ENCODE assay signal across 9 cellular contexts in the genomic region with DNA sequence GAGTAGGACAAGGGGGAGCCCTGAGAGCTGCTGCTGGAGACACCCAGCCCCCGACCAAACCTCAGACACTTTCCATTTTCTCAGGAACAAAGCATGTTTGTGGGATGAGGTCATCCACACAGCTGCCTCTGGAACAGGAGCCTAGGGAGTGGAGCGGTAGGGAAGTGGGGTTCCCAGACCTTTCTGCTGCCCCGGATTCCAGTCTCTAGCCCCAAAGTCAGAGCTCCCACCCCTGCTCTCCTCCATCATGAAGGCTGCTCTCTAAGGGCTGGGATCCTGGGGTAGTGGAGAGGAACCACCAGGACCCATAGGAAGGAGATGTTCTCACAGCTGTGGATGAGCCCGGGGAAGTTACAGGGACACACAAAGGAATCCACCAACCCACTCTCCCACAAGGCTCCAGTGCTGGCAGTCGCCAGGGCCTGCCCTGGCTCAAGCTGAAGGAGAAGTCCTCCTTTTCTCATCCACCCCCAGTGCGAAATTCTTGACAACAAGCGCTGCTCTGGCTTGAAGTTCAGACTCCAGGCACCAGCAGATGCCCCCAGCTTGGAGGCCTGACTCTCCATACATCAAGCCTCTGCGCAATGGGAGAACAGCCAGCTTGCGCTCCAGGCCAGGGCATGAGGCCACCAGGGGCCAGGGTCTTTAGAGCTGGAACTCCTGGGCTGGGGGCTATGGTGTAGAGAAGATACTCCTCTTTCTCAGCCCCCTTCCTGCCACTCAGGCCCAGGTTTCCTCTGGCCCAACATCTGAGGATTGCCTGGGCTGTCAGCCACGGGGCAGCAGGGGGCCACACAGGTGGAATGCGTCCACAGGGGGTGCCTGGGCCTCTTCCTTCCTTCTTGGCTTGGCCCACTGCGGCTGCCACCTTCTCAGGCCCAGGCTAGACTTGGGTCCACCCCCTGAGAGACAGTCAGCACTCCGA. TPM values are rescaled to one million over a fixed set of nuclear protein-coding genes. Genes with fewer than 3 reads are reported as not detected.
DNase-seq lines count a peak whose midpoint lies in the region; ATAC-seq and TF ChIP-seq lines count a peak whose summit lies in the region.
"Had no signal": no experiment of that assay in that cellular context is flagged by ENCODE, and none has a peak within 500 bp of the region (broad histone marks: within the 10 kb centered on the region; RNA-seq: fewer than 3 reads in every experiment).

No MANE protein-coding gene starts in this region.

- ATAC-seq in GM18520 (IDR thresholded peaks at IDR 0.05; ENCODE audit: unreplicated experiment): no peak

- 54 to 71% methylated on average over 13 of the region's 13 CpGs for WGBS in sigmoid colon, 2 donors

- H3K4me1 Mint-ChIP-seq in activated naive CD8-positive, alpha-beta T cell (ENCODE audit: low read depth): peaks cover 50% of the 10 kb centered on the region

- DNase-seq in HFF-Myc (ENCODE audit: extremely low read depth, low read depth): peak; percentile 75
- peak; percentile 49 for DNase-seq in left ventricle myocardium inferior
- peak; percentile 80 for DNase-seq in sigmoid colon
- no peak for DNase-seq in Karpas-422
- no peak for DNase-seq in NCI-H2196 treated with DMSO at 0.1 percent for 48 hours (lab: John Stamatoyannopoulos, UW; ENCODE audit: unreplicated experiment)
- no peak for DNase-seq in hypothalamus (lab: John Stamatoyannopoulos, UW)

- TF ChIP-seq CTCF in HFF-Myc (IDR thresholded peaks at IDR 0.05; ENCODE audit: low read depth, low read length, missing control alignments): no peak
- TF ChIP-seq CTCF in left ventricle myocardium inferior (IDR thresholded peaks at IDR 0.05; ENCODE audit: borderline replicate concordance): no peak
- no peak for TF ChIP-seq CTCF in sigmoid colon (IDR thresholded peaks at IDR 0.05)

- H3K9me3 Mint-ChIP-seq in activated naive CD8-positive, alpha-beta T cell (ENCODE audit: low read depth): no peaks in the 10 kb centered on the region

- H3K79me2 ChIP-seq in Karpas-422 (ENCODE audit: low read length): no peaks in the 10 kb centered on the region

- intact Hi-C loops in left ventricle myocardium inferior (cut with micrococcal nuclease) (no loop called here), sigmoid colon (cut with DNase I) (loop anchor here (10.0 kb wide), 1 partner anchor 526 kb away; a partner anchor contains a TSS)

- H3K36me3 ChIP-seq in left ventricle myocardium inferior (peaks cover 13% of the 10 kb centered on the region), sigmoid colon (peaks cover 0 to 23% (median 8%) of the 10 kb centered on the region in 4 donors), Karpas-422 (ENCODE audit: insufficient read depth, low read length) (no peaks in the 10 kb centered on the region)

- TF ChIP-seq EP300 in sigmoid colon (IDR thresholded peaks at IDR 0.05): no peak

- H3K27me3 ChIP-seq in left ventricle myocardium inferior (ENCODE audit: low read depth) (no peaks in the 10 kb centered on the region), sigmoid colon (no peaks in the 10 kb centered on the region), Karpas-422 (ENCODE audit: low read length) (0 out of 2 replicates have a peak, but pooled peaks cover 4% of the 10 kb centered on the region)

- peak overlapping the region; percentile 95 for H3K27ac ChIP-seq in left ventricle myocardium inferior (replicated peaks)
- H3K27ac ChIP-seq in sigmoid colon: peak overlapping the region; percentile 87 to 97 (median 91)
- no peak overlapping the region for H3K27ac ChIP-seq in Karpas-422 (ENCODE audit: low read length)

- H3K27me3 Mint-ChIP-seq in activated naive CD8-positive, alpha-beta T cell: no peaks in the 10 kb centered on the region

- H3K4me1 ChIP-seq in left ventricle myocardium inferior (peaks cover 93% of the 10 kb centered on the region), sigmoid colon (peaks cover 0 to 92% (median 84%) of the 10 kb centered on the region in 4 donors), Karpas-422 (ENCODE audit: low read length) (peaks cover 10% of the 10 kb centered on the region)

- H4K20me1 ChIP-seq in Karpas-422 (ENCODE audit: insufficient read depth, low read depth, low read length): no peaks in the 10 kb centered on the region

- H3K4me3 Mint-ChIP-seq in activated naive CD8-positive, alpha-beta T cell: no peak overlapping the region

- peaks cover 8% of the 10 kb centered on the region for H3K36me3 Mint-ChIP-seq in activated naive CD8-positive, alpha-beta T cell

- no peak overlapping the region for H2AFZ ChIP-seq in Karpas-422 (ENCODE audit: low read length)

- H3K4me3 ChIP-seq in HFF-Myc (replicated peaks; ENCODE audit: low read depth, low read length) (peak overlapping the region; percentile 27), left ventricle myocardium inferior (peak overlapping the region; percentile 45), sigmoid colon (peak overlapping the region in 3 of 4 donors; percentile 4 to 20 (median 9)), Karpas-422 (ENCODE audit: low read length) (no peak overlapping the region)

- no peaks in the 10 kb centered on the region for H3K9me2 ChIP-seq in Karpas-422 (replicated peaks; ENCODE audit: insufficient read depth, low read length)

- H3K27ac Mint-ChIP-seq in activated naive CD8-positive, alpha-beta T cell: peak overlapping the region; percentile 46

- no peak overlapping the region for H3K9ac ChIP-seq in Karpas-422 (ENCODE audit: low read length)

- H3K9me3 ChIP-seq in left ventricle myocardium inferior (replicated peaks) (no peaks in the 10 kb centered on the region), sigmoid colon (no peaks in the 10 kb centered on the region), Karpas-422 (ENCODE audit: low read length) (no peaks in the 10 kb centered on the region)

- H3K4me2 ChIP-seq in Karpas-422 (ENCODE audit: low read depth, low read length, poor library complexity, severe bottlenecking): no peak overlapping the region

- TF ChIP-seq POLR2A in sigmoid colon (IDR thresholded peaks at IDR 0.05): no peak

RNA-seq across cellular contexts. Expression of a gene that starts 4.5 kb away (rescaled TPM):
- total RNA-seq in left ventricle myocardium inferior (15.8 TPM), sigmoid colon (10 to 100 TPM; 38.9 to 76.4 (median 46.6) TPM)
- 10 to 100 TPM in 1 of 3 donors, 1 to 10 TPM in 2; 2.5 to 13.4 (median 9.0) TPM for polyA plus RNA-seq in sigmoid colon
- total RNA-seq in Karpas-422 (2014; rRNA removed; shearing (Covaris generic); ENCODE audit: low replicate concordance): 4.6 and 10.7 TPM in 2 replicates

RNA-seq across cellular contexts. Expression of a gene that starts 11.0 kb away (rescaled TPM):
- total RNA-seq in left ventricle myocardium inferior (29.5 TPM), sigmoid colon (10 to 100 TPM; 41.4 to 50.1 (median 44.7) TPM)
- 10 to 100 TPM; 15.0 to 30.4 (median 20.6) TPM for polyA plus RNA-seq in sigmoid colon
- 56.8 and 124 TPM in 2 replicates for total RNA-seq in Karpas-422 (2014; rRNA removed; shearing (Covaris generic); ENCODE audit: low replicate concordance)

RNA-seq across cellular contexts. Expression of a gene that starts 11.7 kb away (rescaled TPM):
- total RNA-seq in left ventricle myocardium inferior (39.6 TPM), sigmoid colon (10 to 100 TPM; 54.8 to 76.5 (median 66.9) TPM)
- 10 to 100 TPM; 14.4 to 28.5 (median 15.0) TPM for polyA plus RNA-seq in sigmoid colon
- total RNA-seq in Karpas-422 (2014; rRNA removed; shearing (Covaris generic); ENCODE audit: low replicate concordance): 27.3 and 31.1 TPM in 2 replicates

RNA-seq across cellular contexts. Expression of a gene that starts 45.8 kb away (rescaled TPM):
- total RNA-seq in left ventricle myocardium inferior (0.11 TPM), sigmoid colon (not detected)
- polyA plus RNA-seq in sigmoid colon: under 1 TPM in 1 of 3 donors, not detected in 2; 0.09 TPM
- 0.07 TPM in 1 of 2 replicates, not detected in the other for total RNA-seq in Karpas-422 (2014; rRNA removed; shearing (Covaris generic); ENCODE audit: low replicate concordance)
- total RNA-seq: NCI-H460 had no signal

RNA-seq across cellular contexts. Expression of a gene that starts 53.9 kb away (rescaled TPM):
- total RNA-seq in left ventricle myocardium inferior: 10.9 TPM
- total RNA-seq in sigmoid colon: 10 to 100 TPM; 29.0 to 34.1 (median 31.7) TPM
- polyA plus RNA-seq in sigmoid colon: 10 to 100 TPM in 1 of 3 donors, 1 to 10 TPM in 2; 5.1 to 18.3 (median 5.4) TPM
- total RNA-seq in Karpas-422 (2014; rRNA removed; shearing (Covaris generic); ENCODE audit: low replicate concordance): 45.7 and 47.0 TPM in 2 replicates

Comparison
In these comparisons a context has a peak if more than half of its experiments do, and no peak if none do; other contexts are left out.
1. DNase-seq: peak in HFF-Myc (single experiment), left ventricle myocardium inferior (single experiment) and sigmoid colon (single experiment); none in Karpas-422 (single experiment), NCI-H2196 treated with DMSO at 0.1 percent for 48 hours (single experiment) and hypothalamus (0 of 51).